10 cellular contexts compared by ENCODE assay signal in genomic region chr16:73095885-73096341, GRCh38. TPM values are rescaled to one million over a fixed set of nuclear protein-coding genes. Genes with fewer than 3 reads are reported as not detected.
DNase-seq lines count a peak whose midpoint lies in the region; ATAC-seq, FAIRE-seq and TF ChIP-seq lines count a peak whose summit lies in the region.
"Had no signal": no experiment of that assay in that cellular context is flagged by ENCODE, and none has a peak within 500 bp of the region (broad histone marks: within the 10 kb centered on the region; RNA-seq: fewer than 3 reads in every experiment).

No MANE protein-coding gene starts in this region.

- no peaks in the 10 kb centered on the region for H3K36me3 ChIP-seq in heart left ventricle
- H3K36me3 ChIP-seq: gastrocnemius medialis had no signal

- H3K27ac ChIP-seq in heart left ventricle: peak overlapping the region in 1 of 12 donors; percentile 4
- H3K27ac ChIP-seq: gastrocnemius medialis had no signal

- no peaks in the 10 kb centered on the region for H3K9me3 ChIP-seq in heart left ventricle
- H3K9me3 ChIP-seq: gastrocnemius medialis had no signal

- WGBS in heart left ventricle, 4 donors: 25 to 36% (median 29%) methylated on average over 7 of the region's 7 CpGs

- TF ChIP-seq POLR2A in heart left ventricle (IDR thresholded peaks at IDR 0.05) (no peak), GM12891 (IDR thresholded peaks at IDR 0.05; ENCODE audit: low read depth, low read length) (no peak)

- FAIRE-seq in urothelium cell line (lab: Jason Lieb, UNC): no peak
- no peak for FAIRE-seq in GM12891 (lab: Jason Lieb, UNC)
- FAIRE-seq: small intestine had no signal

- peaks cover 0 to 22% (median 6%) of the 10 kb centered on the region in 12 donors for H3K4me1 ChIP-seq in heart left ventricle

- intact Hi-C loops in heart left ventricle (cut with DNase I) (no loop called here), left cardiac atrium (cut with DNase I) (no loop called here)

- DNase-seq in heart left ventricle: peak in 2 of 5 donors; percentile 20 to 27
- DNase-seq in left cardiac atrium: no peak
- peak; percentile 87 for DNase-seq in NCI-H69 (lab: John Stamatoyannopoulos, UW)
- peak; percentile 41 for DNase-seq in fibroblast of the aortic adventitia (ENCODE audit: low read depth)
- peak; percentile 83 for DNase-seq in urothelium cell line (ENCODE audit: low spot score)
- DNase-seq in cerebellar cortex (ENCODE audit: low spot score): no peak
- DNase-seq in GM12891 (ENCODE audit: insufficient read length, low spot score): no peak
- DNase-seq: gastrocnemius medialis had no signal

- ATAC-seq in heart left ventricle (peak in 3 of 4 donors; percentile 24 to 33 (median 27)), left cardiac atrium (no peak), GM21528 (IDR thresholded peaks at IDR 0.05; ENCODE audit: low FRiP score, unreplicated experiment) (no peak)
- ATAC-seq: gastrocnemius medialis had no signal

- no peaks in the 10 kb centered on the region for H3K27me3 ChIP-seq in heart left ventricle
- H3K27me3 ChIP-seq: gastrocnemius medialis had no signal

- TF ChIP-seq CTCF in heart left ventricle (IDR thresholded peaks at IDR 0.05): no peak
- no peak for TF ChIP-seq CTCF in fibroblast of the aortic adventitia (IDR thresholded peaks at IDR 0.05; ENCODE audit: insufficient read depth, low read length)

- H3K4me3 ChIP-seq in heart left ventricle (no peak overlapping the region), fibroblast of the aortic adventitia (ENCODE audit: low read depth, low read length) (no peak overlapping the region)
- H3K4me3 ChIP-seq: gastrocnemius medialis had no signal

TF ChIP-seq in GM12891, 5 proteins besides CTCF, POLR2A, EP300 and RAD21:
- TF ChIP-seq POLR2AphosphoS5 (IDR thresholded peaks at IDR 0.05; ENCODE audit: low read depth, low read length) (no peak), TAF1 (IDR thresholded peaks at IDR 0.05; ENCODE audit: low read depth, low read length) (no peak), PAX5 (IDR thresholded peaks at IDR 0.05; ENCODE audit: insufficient read depth, low read length, severe bottlenecking) (no peak), POU2F2 (IDR thresholded peaks at IDR 0.05; ENCODE audit: low read depth, low read length) (no peak), SPI1 (IDR thresholded peaks at IDR 0.05; ENCODE audit: low read depth, low read length) (no peak)

RNA-seq across cellular contexts. Expression of gene ZFHX3, which starts 48.0 kb away (rescaled TPM):
- 10 to 100 TPM in 6 of 9 donors, 1 to 10 TPM in 3; 7.8 to 21.6 (median 14.5) TPM for total RNA-seq in heart left ventricle
- polyA plus RNA-seq in heart left ventricle: 1 to 10 TPM; 3.8 to 4.0 TPM
- total RNA-seq in left cardiac atrium: 10 to 100 TPM; 11.9 to 12.6 TPM
- 4.8 and 8.1 TPM in 2 replicates for total RNA-seq in fibroblast of the aortic adventitia (ENCODE audit: low replicate concordance)
- 2.8 TPM for polyA plus RNA-seq in GM12891 (2012; ENCODE audit: low read depth, missing spikeins)

Comparison
In these comparisons a context has a peak if more than half of its experiments do, and no peak if none do; other contexts are left out.
1. ATAC-seq: peak in heart left ventricle (3 of 4); none in left cardiac atrium (0 of 2) and GM21528 (single experiment).
2. DNase-seq: peak in NCI-H69 (single experiment), fibroblast of the aortic adventitia (single experiment) and urothelium cell line (single experiment); none in left cardiac atrium (single experiment), cerebellar cortex (single experiment) and GM12891 (single experiment).